In genomic region chr1:36831171-36831810, GRCh38 we compare ENCODE assay signal across 24 cellular contexts.
DNase-seq lines count a peak whose midpoint lies in the region; ATAC-seq, FAIRE-seq and TF ChIP-seq lines count a peak whose summit lies in the region.
"Had no signal": no experiment of that assay in that cellular context is flagged by ENCODE, and none has a peak within 500 bp of the region (broad histone marks: within the 10 kb centered on the region; RNA-seq: fewer than 3 reads in every experiment).

No MANE protein-coding gene starts in this region.

- in situ Hi-C loops in HepG2 (cut with HindIII; ENCODE audit: extremely low pct_ligation_motif_present, low pct_unique_long_range_greater_than_20kb): no loop called here

- WGBS in HepG2 (ENCODE audit: low lambda C conversion rate): 26% methylated on average over 6 of the region's 9 CpGs

- intact Hi-C loops in HepG2 (cut with micrococcal nuclease; ENCODE audit: unreplicated experiment): no loop called here

- no peak for TF ChIP-seq RAD21 in HepG2 (CRISPR knock-in tag; IDR thresholded peaks at IDR 0.05)

- TF ChIP-seq CTCF in osteoblast (IDR thresholded peaks at IDR 0.05; ENCODE audit: extremely low read depth, low read depth, low read length) (no peak), HepG2 (CRISPR knock-in tag; IDR thresholded peaks at IDR 0.05) (no peak)

- H3K9ac ChIP-seq in HepG2 (ENCODE audit: insufficient read depth, low read depth, low read length): no peak overlapping the region

- H4K20me1 ChIP-seq in osteoblast (ENCODE audit: insufficient read depth, low read length) (no peaks in the 10 kb centered on the region), HepG2 (ENCODE audit: insufficient read depth, low read length) (no peaks in the 10 kb centered on the region)

- H3K4me2 ChIP-seq in osteoblast (ENCODE audit: insufficient read depth, low read length) (no peak overlapping the region), HepG2 (ENCODE audit: low read depth, low read length) (no peak overlapping the region)

- no peak for TF ChIP-seq POLR2A in HepG2 (IDR thresholded peaks at IDR 0.05; ENCODE audit: insufficient read depth in 1 of 2, low read depth in 2 of 2, low read length in 2 of 2)

- ATAC-seq in HepG2: no peak
- ATAC-seq: natural killer cell had no signal

- H3K9me3 ChIP-seq in osteoblast (ENCODE audit: low read depth, low read length) (no peaks in the 10 kb centered on the region), HepG2 (ENCODE audit: low read length) (no peaks in the 10 kb centered on the region)
- H3K9me3 ChIP-seq: prostate gland had no signal

- H3K9me3 Mint-ChIP-seq in activated T-cell treated with anti-CD3 and anti-CD28 coated beads, Interleukin-2, amount 50 U/mL, for 24 hours: no peaks in the 10 kb centered on the region
- H3K9me3 Mint-ChIP-seq: natural killer cell had no signal

- H3K27ac Mint-ChIP-seq in activated T-cell treated with anti-CD3 and anti-CD28 coated beads, Interleukin-2, amount 50 U/mL, for 24 hours: no peak overlapping the region
- H3K27ac Mint-ChIP-seq: natural killer cell had no signal

- no peaks in the 10 kb centered on the region for H3K4me1 ChIP-seq in osteoblast (ENCODE audit: insufficient read depth, low read length)
- H3K4me1 ChIP-seq in HepG2 (ENCODE audit: insufficient read depth, low read length): no peaks in the 10 kb centered on the region
- H3K4me1 ChIP-seq: prostate gland had no signal

- H3K36me3 Mint-ChIP-seq in activated T-cell treated with anti-CD3 and anti-CD28 coated beads, Interleukin-2, amount 50 U/mL, for 24 hours (ENCODE audit: low read depth): no peaks in the 10 kb centered on the region
- H3K36me3 Mint-ChIP-seq: natural killer cell had no signal

- H3K27me3 ChIP-seq in osteoblast (ENCODE audit: insufficient read depth, low read length) (no peaks in the 10 kb centered on the region), HepG2 (ENCODE audit: control insufficient read depth in 1 of 2, insufficient read depth in 2 of 2, low read length in 2 of 2) (peaks cover 1 to 35% of the 10 kb centered on the region in 2 experiments; a peak in 3 of 5 replicates)

- H3K4me1 Mint-ChIP-seq in activated T-cell treated with anti-CD3 and anti-CD28 coated beads, Interleukin-2, amount 50 U/mL, for 24 hours (ENCODE audit: low read depth): no peaks in the 10 kb centered on the region
- H3K4me1 Mint-ChIP-seq: natural killer cell had no signal

- DNase-seq in NCI-H1417 (lab: John Stamatoyannopoulos, UW): peak in 2 of 3 experiments; percentile 45 to 72
- DNase-seq in NCI-H1417 treated with DMSO at 0.1 percent for 48 hours (lab: John Stamatoyannopoulos, UW): no peak
- DNase-seq in NCI-H1092 treated with DMSO at 0.1 percent for 48 hours (lab: John Stamatoyannopoulos, UW): peak; percentile 84
- DNase-seq in NCI-H510A treated with DMSO at 0.1 percent for 48 hours (lab: John Stamatoyannopoulos, UW): peak; percentile 100
- DNase-seq in osteoblast (ENCODE audit: insufficient read length, low spot score, missing footprints): peak; percentile 41
- no peak for DNase-seq in caudate nucleus (lab: John Stamatoyannopoulos, UW)
- DNase-seq in HepG2 (ENCODE audit: low spot score): no peak
- no peak for DNase-seq in activated T-cell treated with anti-CD3 and anti-CD28 coated beads, Interleukin-2, amount 50 U/mL, for 24 hours
- DNase-seq: activated CD4-positive, alpha-beta T cell treated with anti-CD3 and anti-CD28 coated beads for 1 hour; C1 segment of cervical spinal cord; EL; mesendoderm; natural killer cell; NCI-H226; stimulated activated CD4-positive, alpha-beta T cell treated with anti-CD3 and anti-CD28 coated beads, Interleukin-4, amount 100 ng/mL, for 4 hours had no signal

- POLR2A ChIA-PET in HepG2 (lab: Yijun Ruan, JAX): no interaction called here

- H3K79me2 ChIP-seq in osteoblast (ENCODE audit: insufficient read depth, low read length) (no peaks in the 10 kb centered on the region), HepG2 (ENCODE audit: insufficient read depth, low read length) (no peaks in the 10 kb centered on the region)

- TF ChIP-seq EP300 in HepG2 (IDR thresholded peaks at IDR 0.05; ENCODE audit: low read depth in 2 of 2, low read length in 2 of 2) (no peak), HepG2 (CRISPR knock-in tag; IDR thresholded peaks at IDR 0.05; ENCODE audit: borderline replicate concordance) (no peak)

- H3K4me3 ChIP-seq in osteoblast (ENCODE audit: insufficient read depth, low read length) (no peak overlapping the region), HepG2 (replicated peaks in 1 of 3; ENCODE audit: insufficient read depth in 1 of 3, low read depth in 2 of 3, low read length in 3 of 3) (no peak overlapping the region)
- H3K4me3 ChIP-seq: dorsolateral prefrontal cortex, prostate gland, skin epidermis had no signal

- H3K27ac ChIP-seq in osteoblast (ENCODE audit: low read depth, low read length) (no peak overlapping the region), caudate nucleus (ENCODE audit: low read depth, low read length) (no peak overlapping the region), HepG2 (ENCODE audit: extremely low read length, insufficient read depth, low read length) (no peak overlapping the region)
- H3K27ac ChIP-seq: 22Rv1, prostate gland, skin epidermis had no signal

- no peak for FAIRE-seq in HepG2 (lab: Jason Lieb, UNC)
- FAIRE-seq: bronchial epithelial cell, frontal cortex, GM18507, H54, RCC 7860 had no signal

- BruUV-seq in HepG2 (replicated peaks; lab: Mats Ljungman, UMichigan): no TSS peak

- H3K36me3 ChIP-seq in osteoblast (ENCODE audit: insufficient read depth, low read length) (no peaks in the 10 kb centered on the region), HepG2 (replicated peaks in 1 of 2; ENCODE audit: control insufficient read depth in 1 of 2, insufficient read depth in 2 of 2, low read length in 2 of 2) (no peaks in the 10 kb centered on the region)
- H3K36me3 ChIP-seq: prostate gland had no signal

- CTCF ChIA-PET in HepG2 (lab: Yijun Ruan, JAX; ENCODE audit: low intra/inter-chr PET ratio, low total read pairs): no interaction called here

- H3K4me3 Mint-ChIP-seq in activated T-cell treated with anti-CD3 and anti-CD28 coated beads, Interleukin-2, amount 50 U/mL, for 24 hours: no peak overlapping the region
- H3K4me3 Mint-ChIP-seq: natural killer cell had no signal

- H3K27me3 Mint-ChIP-seq in activated T-cell treated with anti-CD3 and anti-CD28 coated beads, Interleukin-2, amount 50 U/mL, for 24 hours: peaks cover 5% of the 10 kb centered on the region

- no peak overlapping the region for H2AFZ ChIP-seq in osteoblast (ENCODE audit: low read length)
- no peak overlapping the region for H2AFZ ChIP-seq in HepG2 (ENCODE audit: low read length)

TF ChIP-seq in HepG2, 621 proteins besides CTCF, POLR2A, EP300 and RAD21:
- TF ChIP-seq KMT2A (CRISPR knock-in tag; IDR thresholded peaks at IDR 0.05): no peak

Comparison
In these comparisons a context has a peak if more than half of its experiments do, and no peak if none do; other contexts are left out.
1. DNase-seq: peak in NCI-H1417 (2 of 3), NCI-H1092 treated with DMSO at 0.1 percent for 48 hours (single experiment), NCI-H510A treated with DMSO at 0.1 percent for 48 hours (single experiment) and osteoblast (single experiment); none in NCI-H1417 treated with DMSO at 0.1 percent for 48 hours (single experiment), caudate nucleus (0 of 61), HepG2 (single experiment) and activated T-cell treated with anti-CD3 and anti-CD28 coated beads, Interleukin-2, amount 50 U/mL, for 24 hours (single experiment).